Comparison of ENCODE assay signal across 20 cellular contexts in genomic region chr4:166308589-166308988, GRCh38.
A peak's percentile ranks its signal among the peaks of the same experiment; 100 is the strongest.
DNase-seq lines count a peak whose midpoint lies in the region; ATAC-seq and TF ChIP-seq lines count a peak whose summit lies in the region.
"Had no signal": no experiment of that assay in that cellular context is flagged by ENCODE, and none has a peak within 500 bp of the region (broad histone marks: within the 10 kb centered on the region; RNA-seq: fewer than 3 reads in every experiment).

No MANE protein-coding gene starts in this region.

- ATAC-seq in HG02840 (IDR thresholded peaks at IDR 0.05; ENCODE audit: low FRiP score, unreplicated experiment) = no peak
- ATAC-seq in GM21737 (IDR thresholded peaks at IDR 0.05; ENCODE audit: unreplicated experiment) = no peak
- ATAC-seq: HepG2, Panc1, T-cell had no signal

- no peaks in the 10 kb centered on the region for H3K79me2 ChIP-seq in mammary epithelial cell (ENCODE audit: insufficient read depth, low read length)

- H3K27ac ChIP-seq in mammary epithelial cell (ENCODE audit: insufficient read depth, low read depth, low read length) = peak overlapping the region; percentile 58
- H3K27ac ChIP-seq: 22Rv1 had no signal

- no peaks in the 10 kb centered on the region for H3K9me3 ChIP-seq in mammary epithelial cell (replicated peaks; ENCODE audit: insufficient read depth, low read length)
- H3K9me3 ChIP-seq: BE2C had no signal

- intact Hi-C loops in mammary epithelial cell (cut with micrococcal nuclease) = no loop called here

- H3K4me3 ChIP-seq in mammary epithelial cell (replicated peaks in 1 of 3; ENCODE audit: insufficient read depth in 1 of 3, low read depth in 2 of 3, low read length in 3 of 3) = peak overlapping the region in 1 of 3 experiments; percentile 25

- peak in 2 of 3 experiments; percentile 28 to 78 for DNase-seq in NCI-H1417 (lab: John Stamatoyannopoulos, UW)
- DNase-seq in NCI-H1417 treated with DMSO at 0.1 percent for 48 hours (lab: John Stamatoyannopoulos, UW) = no peak
- peak; percentile 35 for DNase-seq in NCI-H82 treated with DMSO at 0.1 percent for 48 hours (lab: John Stamatoyannopoulos, UW; ENCODE audit: unreplicated experiment)
- peak; percentile 91 for DNase-seq in mammary epithelial cell
- peak; percentile 24 for DNase-seq in myocyte (ENCODE audit: low read depth)
- no peak for DNase-seq in NCI-H1092 treated with DMSO at 0.1 percent for 48 hours (lab: John Stamatoyannopoulos, UW)
- DNase-seq: BE2C, Calu3, DMS79 treated with DMSO at 0.1 percent for 48 hours, Karpas-422, NCI-H1105, NCI-H2029, NCI-H2227 treated with DMSO at 0.1 percent for 48 hours, NCI-H510A treated with DMSO at 0.1 percent for 48 hours, T-cell had no signal

- H3K4me2 ChIP-seq in mammary epithelial cell (ENCODE audit: insufficient read depth, low read depth, low read length) = peak overlapping the region; percentile 64

- peaks cover 2% of the 10 kb centered on the region for H3K36me3 ChIP-seq in mammary epithelial cell (ENCODE audit: insufficient read depth, low read length)
- H3K36me3 ChIP-seq: BE2C had no signal

- no peaks in the 10 kb centered on the region for H4K20me1 ChIP-seq in mammary epithelial cell (ENCODE audit: insufficient read depth, low read length)

- peak overlapping the region; percentile 79 for H2AFZ ChIP-seq in mammary epithelial cell (ENCODE audit: low read depth, low read length)

- no peak overlapping the region for H3K9ac ChIP-seq in mammary epithelial cell (ENCODE audit: insufficient read depth, low read length)

- 3% methylated on average over 6 of the region's 6 CpGs for WGBS in mammary epithelial cell (ENCODE audit: low coverage, missing lambda C conversion rate)

- CTCF ChIA-PET in mammary epithelial cell (lab: Charles Lee; ENCODE audit: low non-redundant PET) = interaction anchor here (0.6 kb wide), 1 partner anchor 823 kb away, joined by 4 read pairs; no protein-coding TSS in a partner anchor

- peaks cover 12% of the 10 kb centered on the region for H3K4me1 ChIP-seq in mammary epithelial cell (ENCODE audit: insufficient read depth, low read length)
- H3K4me1 ChIP-seq: BE2C had no signal

- BruUV-seq in mammary epithelial cell (replicated peaks; lab: Mats Ljungman, UMichigan) = no TSS peak

- dilution Hi-C loops in mammary epithelial cell (cut with HindIII; ENCODE audit: low sequenced_read_pairs) = no loop called here

- in situ Hi-C loops in mammary epithelial cell (cut with MboI; ENCODE audit: low sequenced_read_pairs in 2 of 2) = no loop called here

- no peak for TF ChIP-seq CTCF in mammary epithelial cell (conservative IDR thresholded peaks at IDR 0.05 in 1 of 2, IDR thresholded peaks at IDR 0.05 in 1 of 2; ENCODE audit: extremely low read depth in 1 of 2, insufficient read depth in 1 of 2, low read depth in 1 of 2, low read length in 2 of 2)

- no peaks in the 10 kb centered on the region for H3K27me3 ChIP-seq in mammary epithelial cell (ENCODE audit: insufficient read depth, low read length)
- H3K27me3 ChIP-seq: BE2C had no signal

Comparison
In these comparisons a context has a peak if more than half of its experiments do, and no peak if none do; other contexts are left out.
1. DNase-seq: peak in NCI-H1417 (2 of 3), NCI-H82 treated with DMSO at 0.1 percent for 48 hours (single experiment), mammary epithelial cell (single experiment) and myocyte (single experiment); none in NCI-H1417 treated with DMSO at 0.1 percent for 48 hours (single experiment) and NCI-H1092 treated with DMSO at 0.1 percent for 48 hours (single experiment).